22 cellular contexts compared by ENCODE assay signal in genomic region chr3:119557874-119558264, GRCh38. TPM values are rescaled to one million over a fixed set of nuclear protein-coding genes. Genes with fewer than 3 reads are reported as not detected.
DNase-seq lines count a peak whose midpoint lies in the region; ATAC-seq lines count a peak whose summit lies in the region.
"Had no signal": no experiment of that assay in that cellular context is flagged by ENCODE, and none has a peak within 500 bp of the region (broad histone marks: within the 10 kb centered on the region; RNA-seq: fewer than 3 reads in every experiment).

No MANE protein-coding gene starts in this region.

- no peaks in the 10 kb centered on the region for H3K9me3 Mint-ChIP-seq in activated T-cell treated with anti-CD3 and anti-CD28 coated beads, Interleukin-2, amount 50 U/mL, for 24 hours
- H3K9me3 Mint-ChIP-seq in activated naive CD8-positive, alpha-beta T cell treated with anti-CD3 and anti-CD28 coated beads, Interleukin-2, amount 10 ng/mL, durations not matched to agents 7 days and 5 days: no peaks in the 10 kb centered on the region
- H3K9me3 Mint-ChIP-seq in stimulated activated naive CD8-positive, alpha-beta T cell treated with anti-CD3 and anti-CD28 coated beads, Interleukin-15, amount 100 ng/mL, for 72 hours: no peaks in the 10 kb centered on the region
- H3K9me3 Mint-ChIP-seq: naive thymus-derived CD4-positive, alpha-beta T cell had no signal

- no peaks in the 10 kb centered on the region for H3K9me3 ChIP-seq in T-helper 17 cell (ENCODE audit: control insufficient read depth, low read length, poor library complexity, severe bottlenecking)
- H3K9me3 ChIP-seq: vagina had no signal

- POLR2A ChIA-PET in activated naive CD8-positive, alpha-beta T cell treated with anti-CD3 and anti-CD28 coated beads, Interleukin-2, amount 10 ng/mL, durations not matched to agents 7 days and 5 days (lab: Charles Lee): interaction anchor here (0.6 to 5.8 kb wide), 11 partner anchors 14 to 537 kb away, joined by 3 to 41 read pairs (median 5); partner anchors contain the start of genes ADPRH, COX17, GSK3B and POGLUT1

- H3K27ac Mint-ChIP-seq in activated T-cell treated with anti-CD3 and anti-CD28 coated beads, Interleukin-2, amount 50 U/mL, for 24 hours: peak overlapping the region; percentile 22
- H3K27ac Mint-ChIP-seq in T-helper 17 cell: peak overlapping the region; percentile 95
- peak overlapping the region; percentile 85 for H3K27ac Mint-ChIP-seq in activated naive CD8-positive, alpha-beta T cell treated with anti-CD3 and anti-CD28 coated beads, Interleukin-2, amount 10 ng/mL, durations not matched to agents 7 days and 5 days
- H3K27ac Mint-ChIP-seq in stimulated activated naive CD8-positive, alpha-beta T cell treated with anti-CD3 and anti-CD28 coated beads, Interleukin-15, amount 100 ng/mL, for 72 hours: peak overlapping the region; percentile 43 to 75

- H3K4me3 Mint-ChIP-seq in activated T-cell treated with anti-CD3 and anti-CD28 coated beads, Interleukin-2, amount 50 U/mL, for 24 hours: peak overlapping the region; percentile 60
- peak overlapping the region; percentile 79 for H3K4me3 Mint-ChIP-seq in T-helper 17 cell
- peak overlapping the region; percentile 83 for H3K4me3 Mint-ChIP-seq in activated naive CD8-positive, alpha-beta T cell treated with anti-CD3 and anti-CD28 coated beads, Interleukin-2, amount 10 ng/mL, durations not matched to agents 7 days and 5 days
- peak overlapping the region; percentile 58 to 74 for H3K4me3 Mint-ChIP-seq in stimulated activated naive CD8-positive, alpha-beta T cell treated with anti-CD3 and anti-CD28 coated beads, Interleukin-15, amount 100 ng/mL, for 72 hours

- no peaks in the 10 kb centered on the region for H3K36me3 Mint-ChIP-seq in activated T-cell treated with anti-CD3 and anti-CD28 coated beads, Interleukin-2, amount 50 U/mL, for 24 hours (ENCODE audit: low read depth)
- peaks cover 2% of the 10 kb centered on the region for H3K36me3 Mint-ChIP-seq in T-helper 17 cell (ENCODE audit: low read depth)
- peaks cover 39% of the 10 kb centered on the region for H3K36me3 Mint-ChIP-seq in activated naive CD8-positive, alpha-beta T cell treated with anti-CD3 and anti-CD28 coated beads, Interleukin-2, amount 10 ng/mL, durations not matched to agents 7 days and 5 days

- no peak for DNase-seq in activated T-cell treated with anti-CD3 and anti-CD28 coated beads, Interleukin-2, amount 50 U/mL, for 24 hours
- DNase-seq in activated T-cell treated with anti-CD3 and anti-CD28 coated beads, Interleukin-2, amount 50 U/mL, for 1 hour: no peak
- no peak for DNase-seq in T-helper 17 cell
- no peak for DNase-seq in activated naive CD8-positive, alpha-beta T cell treated with anti-CD3 and anti-CD28 coated beads, Interleukin-2, amount 10 ng/mL, durations not matched to agents 7 days and 5 days
- DNase-seq in stimulated activated naive CD8-positive, alpha-beta T cell treated with anti-CD3 and anti-CD28 coated beads, Interleukin-15, amount 100 ng/mL, for 72 hours: no peak
- no peak for DNase-seq in NCI-H2196 (lab: John Stamatoyannopoulos, UW; ENCODE audit: unreplicated experiment)
- no peak for DNase-seq in germinal center (ENCODE audit: low spot score)
- DNase-seq: activated CD4-positive, alpha-beta T cell treated with anti-CD3 and anti-CD28 coated beads, Interleukin-2, amount 50 U/mL, for 4 hours; cortex of kidney; GF-D8; head of caudate nucleus; left colon; naive thymus-derived CD4-positive, alpha-beta T cell; NCI-H1417; NCI-H2107; NCI-H524; retina had no signal

- peaks cover 27% of the 10 kb centered on the region for H3K4me1 Mint-ChIP-seq in activated T-cell treated with anti-CD3 and anti-CD28 coated beads, Interleukin-2, amount 50 U/mL, for 24 hours (ENCODE audit: low read depth)
- peaks cover 54% of the 10 kb centered on the region for H3K4me1 Mint-ChIP-seq in T-helper 17 cell
- H3K4me1 Mint-ChIP-seq in activated naive CD8-positive, alpha-beta T cell treated with anti-CD3 and anti-CD28 coated beads, Interleukin-2, amount 10 ng/mL, durations not matched to agents 7 days and 5 days: peaks cover 54% of the 10 kb centered on the region
- H3K4me1 Mint-ChIP-seq in stimulated activated naive CD8-positive, alpha-beta T cell treated with anti-CD3 and anti-CD28 coated beads, Interleukin-15, amount 100 ng/mL, for 72 hours: peaks cover 71% of the 10 kb centered on the region

- ATAC-seq in T-helper 17 cell (no peak), HG02870 (IDR thresholded peaks at IDR 0.05; ENCODE audit: unreplicated experiment) (no peak)
- peak; percentile 32 for ATAC-seq in activated naive CD8-positive, alpha-beta T cell treated with anti-CD3 and anti-CD28 coated beads, Interleukin-2, amount 10 ng/mL, durations not matched to agents 7 days and 5 days (ENCODE audit: low read depth)
- no peak for ATAC-seq in stimulated activated naive CD8-positive, alpha-beta T cell treated with anti-CD3 and anti-CD28 coated beads, Interleukin-15, amount 100 ng/mL, for 72 hours
- ATAC-seq: left colon; naive thymus-derived CD4-positive, alpha-beta T cell; SK-N-SH treated with all-trans-retinoic acid at 6 μM for 48 hours had no signal

- H3K27me3 Mint-ChIP-seq in activated T-cell treated with anti-CD3 and anti-CD28 coated beads, Interleukin-2, amount 50 U/mL, for 24 hours: no peaks in the 10 kb centered on the region
- no peaks in the 10 kb centered on the region for H3K27me3 Mint-ChIP-seq in T-helper 17 cell
- no peaks in the 10 kb centered on the region for H3K27me3 Mint-ChIP-seq in activated naive CD8-positive, alpha-beta T cell treated with anti-CD3 and anti-CD28 coated beads, Interleukin-2, amount 10 ng/mL, durations not matched to agents 7 days and 5 days
- peaks cover 17% of the 10 kb centered on the region for H3K27me3 Mint-ChIP-seq in stimulated activated naive CD8-positive, alpha-beta T cell treated with anti-CD3 and anti-CD28 coated beads, Interleukin-15, amount 100 ng/mL, for 72 hours

RNA-seq across cellular contexts. Expression of gene CD80, which starts 1.5 kb away (rescaled TPM):
- 10 to 100 TPM; 13.9 to 14.1 TPM for total RNA-seq in T-helper 17 cell
- total RNA-seq in activated naive CD8-positive, alpha-beta T cell treated with anti-CD3 and anti-CD28 coated beads, Interleukin-2, amount 10 ng/mL, durations not matched to agents 7 days and 5 days: 10 to 100 TPM; 11.6 to 15.2 TPM
- total RNA-seq: bronchial epithelial cell, MCF 10A, vagina had no signal

RNA-seq across cellular contexts. Expression of gene ADPRH, which starts 21.4 kb away (rescaled TPM):
- 1 to 10 TPM; 3.6 to 3.7 TPM for total RNA-seq in T-helper 17 cell
- 1 to 10 TPM; 4.5 to 5.9 TPM for total RNA-seq in activated naive CD8-positive, alpha-beta T cell treated with anti-CD3 and anti-CD28 coated beads, Interleukin-2, amount 10 ng/mL, durations not matched to agents 7 days and 5 days
- total RNA-seq: MCF 10A had no signal

RNA-seq across cellular contexts. Expression of gene PLA1A, which starts 39.8 kb away (rescaled TPM):
- under 1 TPM in 1 of 2 donors, not detected in 1; 0.45 TPM for total RNA-seq in T-helper 17 cell
- total RNA-seq in activated naive CD8-positive, alpha-beta T cell treated with anti-CD3 and anti-CD28 coated beads, Interleukin-2, amount 10 ng/mL, durations not matched to agents 7 days and 5 days: under 1 TPM in 1 of 2 experiments, not detected in 1; 0.19 TPM
- total RNA-seq: bronchial epithelial cell, MCF 10A had no signal

RNA-seq across cellular contexts. Expression of gene TIMMDC1, which starts 59.5 kb away (rescaled TPM):
- total RNA-seq in T-helper 17 cell: 10 to 100 TPM; 26.9 to 29.5 TPM
- total RNA-seq in activated naive CD8-positive, alpha-beta T cell treated with anti-CD3 and anti-CD28 coated beads, Interleukin-2, amount 10 ng/mL, durations not matched to agents 7 days and 5 days: 10 to 100 TPM; 72.9 to 76.0 TPM

Comparison
In these comparisons a context has a peak if more than half of its experiments do, and no peak if none do; other contexts are left out.
1. H3K27ac Mint-ChIP-seq: peak in every context shown above with its lines; median percentile 95 in T-helper 17 cell; 85 in activated naive CD8-positive, alpha-beta T cell treated with anti-CD3 and anti-CD28 coated beads, Interleukin-2, amount 10 ng/mL, durations not matched to agents 7 days and 5 days; 59 in stimulated activated naive CD8-positive, alpha-beta T cell treated with anti-CD3 and anti-CD28 coated beads, Interleukin-15, amount 100 ng/mL, for 72 hours; 22 in activated T-cell treated with anti-CD3 and anti-CD28 coated beads, Interleukin-2, amount 50 U/mL, for 24 hours.